ENCODE assay signal across 9 cellular contexts in genomic region chr15:57551717-57552677, GRCh38. TPM values are rescaled to one million over a fixed set of nuclear protein-coding genes. Genes with fewer than 3 reads are reported as not detected.
DNase-seq lines count a peak whose midpoint lies in the region; ATAC-seq and TF ChIP-seq lines count a peak whose summit lies in the region.
"Had no signal": no experiment of that assay in that cellular context is flagged by ENCODE, and none has a peak within 500 bp of the region (broad histone marks: within the 10 kb centered on the region; RNA-seq: fewer than 3 reads in every experiment).

No MANE protein-coding gene starts in this region.

- H3K4me1 ChIP-seq in HUES6 (ENCODE audit: control insufficient read depth, insufficient read depth, low read length) (peaks cover 53% of the 10 kb centered on the region), mammary epithelial cell (ENCODE audit: insufficient read depth, low read length) (peaks cover 48% of the 10 kb centered on the region), MM.1S (ENCODE audit: low read length) (no peaks in the 10 kb centered on the region)

- H3K79me2 ChIP-seq in mammary epithelial cell (ENCODE audit: insufficient read depth, low read length) (no peaks in the 10 kb centered on the region), MM.1S (ENCODE audit: low read length) (no peaks in the 10 kb centered on the region)

- H2AFZ ChIP-seq in mammary epithelial cell (ENCODE audit: low read depth, low read length) (peak overlapping the region; percentile 92), MM.1S (ENCODE audit: low read length) (no peak overlapping the region)

- H3K9ac ChIP-seq in HUES6 (ENCODE audit: low read length) (peak overlapping the region; percentile 35), mammary epithelial cell (ENCODE audit: insufficient read depth, low read length) (no peak overlapping the region), MM.1S (ENCODE audit: low read length) (no peak overlapping the region)

- H3F3A ChIP-seq in MM.1S (ENCODE audit: insufficient read depth, low read length): no peaks in the 10 kb centered on the region

- H3K27ac ChIP-seq in HUES6 (ENCODE audit: low read depth, low read length) (peak overlapping the region; percentile 80; the same call in 1 of the 2 replicates), mammary epithelial cell (ENCODE audit: insufficient read depth, low read depth, low read length) (peak overlapping the region; percentile 49), MM.1S (ENCODE audit: low read length) (no peak overlapping the region)

- H3K4me3 Mint-ChIP-seq in type B pancreatic cell: peak overlapping the region; percentile 66

- BruUV-seq in mammary epithelial cell (replicated peaks; lab: Mats Ljungman, UMichigan): no TSS peak

- TF ChIP-seq CTCF in mammary epithelial cell (conservative IDR thresholded peaks at IDR 0.05 in 1 of 2, IDR thresholded peaks at IDR 0.05 in 1 of 2; ENCODE audit: extremely low read depth in 1 of 2, insufficient read depth in 1 of 2, low read depth in 1 of 2, low read length in 2 of 2) (no peak), type B pancreatic cell (conservative IDR thresholded peaks at IDR 0.05) (no peak), MM.1S (IDR thresholded peaks at IDR 0.05; ENCODE audit: low read length) (no peak)

- H3K36me3 Mint-ChIP-seq in type B pancreatic cell: peaks cover 10% of the 10 kb centered on the region

- peaks cover 40% of the 10 kb centered on the region for H3K36me3 ChIP-seq in HUES6 (ENCODE audit: control insufficient read depth, insufficient read depth, low read length)
- no peaks in the 10 kb centered on the region for H3K36me3 ChIP-seq in mammary epithelial cell (ENCODE audit: insufficient read depth, low read length)
- no peaks in the 10 kb centered on the region for H3K36me3 ChIP-seq in MM.1S (replicated peaks; ENCODE audit: insufficient read depth, low read length)

- H3K27me3 ChIP-seq in HUES6 (ENCODE audit: control insufficient read depth, insufficient read depth, low read length) (no peaks in the 10 kb centered on the region), mammary epithelial cell (ENCODE audit: insufficient read depth, low read length) (no peaks in the 10 kb centered on the region), MM.1S (replicated peaks; ENCODE audit: insufficient read depth, low read length) (no peaks in the 10 kb centered on the region)

- 40% methylated on average over 16 of the region's 16 CpGs for WGBS in mammary epithelial cell (ENCODE audit: low coverage, missing lambda C conversion rate)

- peak overlapping the region; percentile 91 for H3K27ac Mint-ChIP-seq in type B pancreatic cell

- in situ Hi-C loops in mammary epithelial cell (cut with MboI; ENCODE audit: low sequenced_read_pairs in 2 of 2): loop anchor here in 1 of 2 donors (10.0 kb wide), 1 partner anchor 313 kb away; no protein-coding TSS in a partner anchor

- H3K4me2 ChIP-seq in mammary epithelial cell (ENCODE audit: insufficient read depth, low read depth, low read length) (peak overlapping the region; percentile 57), MM.1S (ENCODE audit: low read depth, low read length) (no peak overlapping the region)

- no peaks in the 10 kb centered on the region for H3K27me3 Mint-ChIP-seq in type B pancreatic cell

- dilution Hi-C loops in mammary epithelial cell (cut with HindIII; ENCODE audit: low sequenced_read_pairs): no loop called here

- CTCF ChIA-PET in mammary epithelial cell (lab: Charles Lee; ENCODE audit: low non-redundant PET): interaction anchor here (0.6 to 1.5 kb wide), 3 partner anchors 10 to 1065 kb away, joined by 3 to 5 read pairs (median 3); no protein-coding TSS in a partner anchor

- intact Hi-C loops in mammary epithelial cell (cut with micrococcal nuclease): no loop called here

- H3K9me3 ChIP-seq in HUES6 (ENCODE audit: control insufficient read depth, insufficient read depth, low read depth, low read length): no peaks in the 10 kb centered on the region
- no peaks in the 10 kb centered on the region for H3K9me3 ChIP-seq in mammary epithelial cell (replicated peaks; ENCODE audit: insufficient read depth, low read length)
- H3K9me3 ChIP-seq in MM.1S (replicated peaks; ENCODE audit: insufficient read depth, low read length): no peaks in the 10 kb centered on the region

- no peaks in the 10 kb centered on the region for H3K9me2 ChIP-seq in MM.1S (replicated peaks; ENCODE audit: insufficient read depth, low read length)

- H3K9me3 Mint-ChIP-seq in type B pancreatic cell: no peaks in the 10 kb centered on the region

- H4K20me1 ChIP-seq in mammary epithelial cell (ENCODE audit: insufficient read depth, low read length) (no peaks in the 10 kb centered on the region), MM.1S (ENCODE audit: insufficient read depth, low read length) (no peaks in the 10 kb centered on the region)

- DNase-seq in mammary epithelial cell (peak; percentile 53), kidney glomerular epithelial cell (lab: John Stamatoyannopoulos, UW) (peak; percentile 75), type B pancreatic cell (ENCODE audit: extremely low spot score, unreplicated experiment) (no peak), T-helper 2 cell (no peak), MM.1S (no peak)
- DNase-seq: activated CD4-positive, alpha-beta T cell treated with anti-CD3 and anti-CD28 coated beads, Interleukin-2, amount 50 U/mL, for 4 hours; NCI-H1092 treated with DMSO at 0.1 percent for 48 hours had no signal

- ATAC-seq in HG02840 (IDR thresholded peaks at IDR 0.05; ENCODE audit: low FRiP score, unreplicated experiment): no peak

- peaks cover 40% of the 10 kb centered on the region for H3K4me1 Mint-ChIP-seq in type B pancreatic cell (ENCODE audit: unreplicated experiment)

- H3K4me3 ChIP-seq in HUES6 (ENCODE audit: low read depth, low read length) (peak overlapping the region; percentile 21; the same call in 1 of the 2 replicates), mammary epithelial cell (replicated peaks in 1 of 3; ENCODE audit: insufficient read depth in 1 of 3, low read depth in 2 of 3, low read length in 3 of 3) (peak overlapping the region in 1 of 3 experiments; percentile 19), MM.1S (ENCODE audit: low read length) (no peak overlapping the region)

RNA-seq across cellular contexts. Expression of gene MYZAP, which starts 39.7 kb away (rescaled TPM):
- total RNA-seq in mammary epithelial cell (1 to 10 TPM; 1.0 to 4.8 TPM), type B pancreatic cell (ENCODE audit: low replicate concordance) (5.7 and 9.9 TPM in 2 replicates)
- polyA plus RNA-seq in mammary epithelial cell: 1.0 TPM
- polyA minus RNA-seq in mammary epithelial cell: not detected

Comparison
In these comparisons a context has a peak if more than half of its experiments do, and no peak if none do; other contexts are left out.
1. DNase-seq: peak in mammary epithelial cell (single experiment) and kidney glomerular epithelial cell (single experiment); none in type B pancreatic cell (single experiment), T-helper 2 cell (0 of 5) and MM.1S (single experiment).